Comparison of ENCODE assay signal across 17 cellular contexts in genomic region chr10:103479135-103479534, GRCh38. TPM values are rescaled to one million over a fixed set of nuclear protein-coding genes. Genes with fewer than 3 reads are reported as not detected.
DNase-seq lines count a peak whose midpoint lies in the region; ATAC-seq, FAIRE-seq and TF ChIP-seq lines count a peak whose summit lies in the region.
"Had no signal": no experiment of that assay in that cellular context is flagged by ENCODE, and none has a peak within 500 bp of the region (broad histone marks: within the 10 kb centered on the region; RNA-seq: fewer than 3 reads in every experiment).

A gene with protein sequence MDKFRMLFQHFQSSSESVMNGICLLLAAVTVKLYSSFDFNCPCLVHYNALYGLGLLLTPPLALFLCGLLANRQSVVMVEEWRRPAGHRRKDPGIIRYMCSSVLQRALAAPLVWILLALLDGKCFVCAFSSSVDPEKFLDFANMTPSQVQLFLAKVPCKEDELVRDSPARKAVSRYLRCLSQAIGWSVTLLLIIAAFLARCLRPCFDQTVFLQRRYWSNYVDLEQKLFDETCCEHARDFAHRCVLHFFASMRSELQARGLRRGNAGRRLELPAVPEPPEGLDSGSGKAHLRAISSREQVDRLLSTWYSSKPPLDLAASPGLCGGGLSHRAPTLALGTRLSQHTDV (minus strand): TSS chr10:103479240. CDS start chr10:103479032, 208 bp downstream.

- FAIRE-seq in keratinocyte (lab: Jason Lieb, UNC) (no peak), urothelium cell line (lab: Jason Lieb, UNC) (no peak)
- FAIRE-seq: endothelial cell of umbilical vein had no signal

- no peak within 1 kb of the TSS for H3K4me3 ChIP-seq in Panc1 (ENCODE audit: low read depth in 2 of 2, low read length in 2 of 2)
- H3K4me3 ChIP-seq in keratinocyte (ENCODE audit: control insufficient read depth in 2 of 3, extremely low read depth in 1 of 3, insufficient read depth in 2 of 3, low read depth in 1 of 3, low read length in 3 of 3) = no peak within 1 kb of the TSS
- H3K4me3 ChIP-seq: tibial nerve had no signal

- dilution Hi-C loops in keratinocyte (cut with MboI; ENCODE audit: extremely low pct_ligation_motif_present, low sequenced_read_pairs) = no loop called here

- H3K4me1 ChIP-seq in Panc1 (ENCODE audit: control insufficient read depth, insufficient read depth, low read length) (no peaks in the 10 kb centered on the region; the same call in 1 of the 2 replicates), keratinocyte (ENCODE audit: control insufficient read depth, extremely low read depth, insufficient read depth, low read length) (peaks cover 8% of the 10 kb centered on the region)

- H3K9me3 ChIP-seq in Panc1 (ENCODE audit: control insufficient read depth, insufficient read depth, low read depth, low read length) = no peaks in the 10 kb centered on the region
- H3K9me3 ChIP-seq in keratinocyte (ENCODE audit: control insufficient read depth, low read depth, low read length) = no peaks in the 10 kb centered on the region
- H3K9me3 ChIP-seq: tibial nerve had no signal

- DNase-seq in activated CD4-positive, alpha-beta T cell treated with anti-CD3 and anti-CD28 coated beads, Interleukin-2, amount 10 ng/mL, durations not matched to agents 7 days and 5 days = no peak
- DNase-seq in activated CD4-positive, alpha-beta T cell treated with anti-CD3 and anti-CD28 coated beads for 1 hour = no peak
- DNase-seq in Panc1 (ENCODE audit: low read depth, low spot score) (no peak), keratinocyte (ENCODE audit: low read depth, low spot score) (no peak), urothelium cell line (ENCODE audit: low spot score) (peak; percentile 82), left ventricle myocardium superior (no peak), cerebellum (ENCODE audit: low spot score) (no peak)
- DNase-seq in activated naive CD4-positive, alpha-beta T cell (lab: John Stamatoyannopoulos, UW) = no peak
- DNase-seq: activated CD4-positive, alpha-beta memory T cell treated with anti-CD3 and anti-CD28 coated beads, Interleukin-2, amount 10 ng/mL, durations not matched to agents 7 days and 5 days; activated naive CD4-positive, alpha-beta T cell treated with Interleukin-2 at 50 U/mL for 16 hours; DND-41; NCI-H2081 treated with DMSO at 0.1 percent for 48 hours had no signal

- H3K4me1 Mint-ChIP-seq in activated CD4-positive, alpha-beta T cell treated with anti-CD3 and anti-CD28 coated beads, Interleukin-2, amount 10 ng/mL, durations not matched to agents 7 days and 5 days = peaks cover 42% of the 10 kb centered on the region

- in situ Hi-C loops in Panc1 (cut with HindIII; ENCODE audit: low pct_unique_long_range_greater_than_20kb, low sequenced_read_pairs) = loop anchor here (10.0 kb wide), 1 partner anchor 84 kb away; the partner anchor contains the start of genes ATP5MK and PDCD11

- no peaks in the 10 kb centered on the region for H3K9me1 ChIP-seq in keratinocyte (ENCODE audit: control insufficient read depth, extremely low read depth, insufficient read depth, low read length)

- H3K27me3 Mint-ChIP-seq in activated CD4-positive, alpha-beta T cell treated with anti-CD3 and anti-CD28 coated beads, Interleukin-2, amount 10 ng/mL, durations not matched to agents 7 days and 5 days = no peaks in the 10 kb centered on the region
- H3K27me3 Mint-ChIP-seq: activated CD4-positive, alpha-beta memory T cell treated with anti-CD3 and anti-CD28 coated beads, Interleukin-2, amount 10 ng/mL, durations not matched to agents 7 days and 5 days had no signal

- BruUV-seq in Panc1 (replicated peaks; lab: Mats Ljungman, UMichigan) = no TSS peak

- ATAC-seq in Panc1 = peak; percentile 32; the same call in 1 of the 2 replicates
- ATAC-seq in left ventricle myocardium superior = no peak

- no peak within 1 kb of the TSS for H3K9ac ChIP-seq in keratinocyte (ENCODE audit: control insufficient read depth, extremely low read depth, insufficient read depth, low read length)

- no peak within 1 kb of the TSS for H3K27ac ChIP-seq in Panc1 (ENCODE audit: low read length)
- no peak within 1 kb of the TSS for H3K27ac ChIP-seq in keratinocyte (ENCODE audit: control insufficient read depth, insufficient read depth, low read length)
- H3K27ac ChIP-seq: tibial nerve had no signal

- H3K36me3 ChIP-seq in Panc1 (ENCODE audit: control insufficient read depth, insufficient read depth, low read length) (no peaks in the 10 kb centered on the region), keratinocyte (ENCODE audit: control insufficient read depth in 2 of 2, extremely low read depth in 1 of 2, insufficient read depth in 2 of 2, low read length in 2 of 2) (no peaks in the 10 kb centered on the region)
- H3K36me3 ChIP-seq: tibial nerve had no signal

- intact Hi-C loops in Panc1 (cut with micrococcal nuclease; ENCODE audit: unreplicated experiment) = no loop called here
- intact Hi-C loops in left ventricle myocardium superior (cut with micrococcal nuclease) = no loop called here

- H3K9me3 Mint-ChIP-seq in activated CD4-positive, alpha-beta T cell treated with anti-CD3 and anti-CD28 coated beads, Interleukin-2, amount 10 ng/mL, durations not matched to agents 7 days and 5 days = peaks cover 2% of the 10 kb centered on the region
- H3K9me3 Mint-ChIP-seq: activated CD4-positive, alpha-beta memory T cell treated with anti-CD3 and anti-CD28 coated beads, Interleukin-2, amount 10 ng/mL, durations not matched to agents 7 days and 5 days had no signal

- no peak within 1 kb of the TSS for H3K4me3 Mint-ChIP-seq in activated CD4-positive, alpha-beta T cell treated with anti-CD3 and anti-CD28 coated beads, Interleukin-2, amount 10 ng/mL, durations not matched to agents 7 days and 5 days
- H3K4me3 Mint-ChIP-seq: activated CD4-positive, alpha-beta memory T cell treated with anti-CD3 and anti-CD28 coated beads, Interleukin-2, amount 10 ng/mL, durations not matched to agents 7 days and 5 days had no signal

- no peaks in the 10 kb centered on the region for H3K79me2 ChIP-seq in keratinocyte (ENCODE audit: control insufficient read depth, insufficient read depth, low read length)

- H3K27me3 ChIP-seq in Panc1 (ENCODE audit: control insufficient read depth, insufficient read depth, low read length) (no peaks in the 10 kb centered on the region), keratinocyte (ENCODE audit: control insufficient read depth, extremely low read depth, insufficient read depth, low read length) (no peaks in the 10 kb centered on the region)
- H3K27me3 ChIP-seq: tibial nerve had no signal

- no peaks in the 10 kb centered on the region for H3K36me3 Mint-ChIP-seq in activated CD4-positive, alpha-beta T cell treated with anti-CD3 and anti-CD28 coated beads, Interleukin-2, amount 10 ng/mL, durations not matched to agents 7 days and 5 days (ENCODE audit: low read depth)

- H2AFZ ChIP-seq in keratinocyte (ENCODE audit: control insufficient read depth, low read length) = no peak within 1 kb of the TSS

- peak within 1 kb of the TSS; percentile 25 for H3K27ac Mint-ChIP-seq in activated CD4-positive, alpha-beta T cell treated with anti-CD3 and anti-CD28 coated beads, Interleukin-2, amount 10 ng/mL, durations not matched to agents 7 days and 5 days
- H3K27ac Mint-ChIP-seq: activated CD4-positive, alpha-beta memory T cell treated with anti-CD3 and anti-CD28 coated beads, Interleukin-2, amount 10 ng/mL, durations not matched to agents 7 days and 5 days had no signal

- H4K20me1 ChIP-seq in keratinocyte (ENCODE audit: control insufficient read depth, extremely low read depth, insufficient read depth, low read length) = no peaks in the 10 kb centered on the region

- H3K4me2 ChIP-seq in keratinocyte (ENCODE audit: control insufficient read depth, extremely low read depth, insufficient read depth, low read depth, low read length) = peak within 1 kb of the TSS; percentile 25

- no peak for TF ChIP-seq CTCF in Panc1 (IDR thresholded peaks at IDR 0.05)
- no peak for TF ChIP-seq CTCF in keratinocyte (optimal IDR thresholded peaks at IDR 0.05 in 1 of 3, IDR thresholded peaks at IDR 0.05 in 1 of 3, conservative IDR thresholded peaks at IDR 0.05 in 1 of 3; ENCODE audit: extremely low read depth in 1 of 3, insufficient read depth in 2 of 3, low read length in 3 of 3)

- CTCF ChIA-PET in activated CD4-positive, alpha-beta T cell treated with anti-CD3 and anti-CD28 coated beads, Interleukin-2, amount 10 ng/mL, durations not matched to agents 7 days and 5 days (lab: Charles Lee) = interaction anchor here (1.3 to 1.7 kb wide), 2 partner anchors 53 to 62 kb away, joined by 3 to 5 read pairs; no protein-coding TSS in a partner anchor
- CTCF ChIA-PET in Panc1 (lab: Charles Lee) = no interaction called here

- POLR2A ChIA-PET in activated CD4-positive, alpha-beta T cell treated with anti-CD3 and anti-CD28 coated beads, Interleukin-2, amount 10 ng/mL, durations not matched to agents 7 days and 5 days (lab: Charles Lee) = no interaction called here
- POLR2A ChIA-PET in Panc1 (lab: Charles Lee) = no interaction called here

RNA-seq across cellular contexts. Expression of the gene that starts here (rescaled TPM):
- total RNA-seq in activated CD4-positive, alpha-beta T cell treated with anti-CD3 and anti-CD28 coated beads, Interleukin-2, amount 10 ng/mL, durations not matched to agents 7 days and 5 days = under 1 TPM in 1 of 2 experiments, not detected in 1; 0.17 TPM
- total RNA-seq in Panc1 (2021; ENCODE audit: unreplicated experiment) (not detected), left ventricle myocardium superior (not detected), cerebellum (not detected)
- not detected for polyA plus RNA-seq in Panc1 (2012; ENCODE audit: insufficient read length)
- not detected in 3 replicates for polyA plus RNA-seq in keratinocyte
- not detected for polyA plus RNA-seq in keratinocyte (2011; ENCODE audit: low read depth)
- polyA plus RNA-seq in keratinocyte (2011; cell fraction: cytosol; rRNA removed) = not detected in 2 replicates
- not detected in 2 replicates for polyA plus RNA-seq in keratinocyte (2011; cell fraction: nucleus; rRNA removed)
- not detected in 2 replicates for polyA plus RNA-seq in keratinocyte (2012; ENCODE audit: low replicate concordance)
- polyA minus RNA-seq in keratinocyte = not detected in 3 replicates
- not detected for polyA minus RNA-seq in keratinocyte (2011; cell fraction: cytosol; rRNA and poly(A)+ RNA removed)
- not detected in 2 replicates for polyA minus RNA-seq in keratinocyte (2011; cell fraction: nucleus; rRNA and poly(A)+ RNA removed)
- total RNA-seq: cardiac septum, endothelial cell of umbilical vein, osteocyte, tibial nerve had no signal
- polyA plus RNA-seq: endothelial cell of umbilical vein, liver had no signal

Comparison
In these comparisons a context has a peak if more than half of its experiments do, and no peak if none do; other contexts are left out.
1. Peak in ATAC-seq in Panc1; RNA of the gene not detected or under 1 TPM.